9 cellular contexts compared by ENCODE assay signal in genomic region chr14:56216631-56217379, GRCh38.
DNase-seq lines count a peak whose midpoint lies in the region; FAIRE-seq and TF ChIP-seq lines count a peak whose summit lies in the region.
"Had no signal": no experiment of that assay in that cellular context is flagged by ENCODE, and none has a peak within 500 bp of the region (broad histone marks: within the 10 kb centered on the region; RNA-seq: fewer than 3 reads in every experiment).

No MANE protein-coding gene starts in this region.

- no peaks in the 10 kb centered on the region for H3K36me3 Mint-ChIP-seq in mesothelial cell of epicardium

- H3K4me3 Mint-ChIP-seq in mesothelial cell of epicardium = no peak overlapping the region

- H2AFZ ChIP-seq in fibroblast of lung (ENCODE audit: low read length) (no peak overlapping the region), smooth muscle cell (ENCODE audit: low read depth) (no peak overlapping the region)

- H3K27me3 ChIP-seq in fibroblast of lung (ENCODE audit: control insufficient read depth, insufficient read depth, low read length) (no peaks in the 10 kb centered on the region), smooth muscle cell (ENCODE audit: low read depth) (no peaks in the 10 kb centered on the region)

- no peaks in the 10 kb centered on the region for H3K9me3 ChIP-seq in fibroblast of lung (ENCODE audit: control insufficient read depth, insufficient read depth, low read depth, low read length)
- H3K9me3 ChIP-seq in smooth muscle cell (replicated peaks; ENCODE audit: low read depth) = no peaks in the 10 kb centered on the region

- no peak for TF ChIP-seq CTCF in fibroblast of lung (conservative IDR thresholded peaks at IDR 0.05 in 1 of 2, IDR thresholded peaks at IDR 0.05 in 1 of 2; ENCODE audit: low read depth in 1 of 2, low read length in 2 of 2)
- TF ChIP-seq CTCF in smooth muscle cell (IDR thresholded peaks at IDR 0.05; ENCODE audit: borderline replicate concordance, insufficient read depth, poor library complexity, severe bottlenecking) = no peak
- TF ChIP-seq CTCF in mesothelial cell of epicardium (IDR thresholded peaks at IDR 0.05; ENCODE audit: unreplicated experiment) = no peak

- H3K27ac ChIP-seq in fibroblast of lung (ENCODE audit: insufficient read depth, low read length) = no peak overlapping the region
- H3K27ac ChIP-seq in smooth muscle cell (ENCODE audit: low read depth) = peak overlapping the region; percentile 14

- no peaks in the 10 kb centered on the region for H4K20me1 ChIP-seq in fibroblast of lung (ENCODE audit: control insufficient read depth, extremely low read depth, insufficient read depth, low read length)
- H4K20me1 ChIP-seq in smooth muscle cell (ENCODE audit: low read depth) = no peaks in the 10 kb centered on the region

- no peak overlapping the region for H3K4me2 ChIP-seq in fibroblast of lung (ENCODE audit: extremely low read depth, insufficient read depth, low read length)
- H3K4me2 ChIP-seq in smooth muscle cell = peak overlapping the region; percentile 5

- WGBS in smooth muscle cell (ENCODE audit: low lambda C conversion rate) = 44% methylated on average over 5 of the region's 5 CpGs

- H3K9me3 Mint-ChIP-seq in mesothelial cell of epicardium = no peaks in the 10 kb centered on the region

- no peak overlapping the region for H3K4me3 ChIP-seq in fibroblast of lung (replicated peaks in 1 of 4; ENCODE audit: control extremely low read depth in 1 of 4, insufficient read depth in 1 of 4, low read depth in 3 of 4, low read length in 4 of 4)
- H3K4me3 ChIP-seq in smooth muscle cell = no peak overlapping the region

- H3K9ac ChIP-seq in fibroblast of lung (ENCODE audit: insufficient read depth, low read length) (no peak overlapping the region), smooth muscle cell (ENCODE audit: low read depth) (no peak overlapping the region)

- no peak overlapping the region for H3K27ac Mint-ChIP-seq in mesothelial cell of epicardium

- H3K4me1 Mint-ChIP-seq in mesothelial cell of epicardium = peaks cover 6% of the 10 kb centered on the region

- DNase-seq in NCI-H2227 (lab: John Stamatoyannopoulos, UW; ENCODE audit: unreplicated experiment) = peak; percentile 14
- no peak for DNase-seq in NCI-H2227 treated with DMSO at 0.1 percent for 48 hours (lab: John Stamatoyannopoulos, UW)
- peak; percentile 86 for DNase-seq in NCI-H82 treated with DMSO at 0.1 percent for 48 hours (lab: John Stamatoyannopoulos, UW; ENCODE audit: unreplicated experiment)
- DNase-seq in fibroblast of lung (ENCODE audit: low read depth in 2 of 2) = peak; percentile 44 to 46
- DNase-seq in smooth muscle cell (lab: John Stamatoyannopoulos, UW; ENCODE audit: unreplicated experiment) = no peak
- no peak for DNase-seq in mesothelial cell of epicardium (ENCODE audit: low spot score in 2 of 2, unreplicated experiment in 2 of 2)
- no peak for DNase-seq in stimulated activated CD4-positive, alpha-beta T cell treated with anti-CD3 and anti-CD28 coated beads, Interleukin-15, amount 100 ng/mL, for 24 hours
- DNase-seq in RCC 7860 (ENCODE audit: low spot score) = no peak

- H3K27me3 Mint-ChIP-seq in mesothelial cell of epicardium (ENCODE audit: low read depth) = peaks cover 3% of the 10 kb centered on the region

- H3K36me3 ChIP-seq in fibroblast of lung (ENCODE audit: control insufficient read depth, insufficient read depth, low read length) (no peaks in the 10 kb centered on the region), smooth muscle cell (ENCODE audit: low read depth) (no peaks in the 10 kb centered on the region)

- H3F3A ChIP-seq in smooth muscle cell (ENCODE audit: low read depth) = peaks cover 3% of the 10 kb centered on the region

- no peak for FAIRE-seq in RCC 7860 (lab: Jason Lieb, UNC)
- FAIRE-seq: GM19239 had no signal

- H3K79me2 ChIP-seq in fibroblast of lung (ENCODE audit: control insufficient read depth, insufficient read depth, low read length) = no peaks in the 10 kb centered on the region
- H3K79me2 ChIP-seq in smooth muscle cell (ENCODE audit: low read depth) = peaks cover 3% of the 10 kb centered on the region

- peaks cover 2% of the 10 kb centered on the region for H3K4me1 ChIP-seq in fibroblast of lung (ENCODE audit: control insufficient read depth, extremely low read depth, insufficient read depth, low read length)
- H3K4me1 ChIP-seq in smooth muscle cell (ENCODE audit: low read depth) = peaks cover 28% of the 10 kb centered on the region

Comparison
In these comparisons a context has a peak if more than half of its experiments do, and no peak if none do; other contexts are left out.
1. DNase-seq: peak in NCI-H2227 (single experiment), NCI-H82 treated with DMSO at 0.1 percent for 48 hours (single experiment) and fibroblast of lung (2 of 2); none in NCI-H2227 treated with DMSO at 0.1 percent for 48 hours (single experiment), smooth muscle cell (single experiment), mesothelial cell of epicardium (0 of 2), stimulated activated CD4-positive, alpha-beta T cell treated with anti-CD3 and anti-CD28 coated beads, Interleukin-15, amount 100 ng/mL, for 24 hours (single experiment) and RCC 7860 (single experiment).